In the genomic region with DNA sequence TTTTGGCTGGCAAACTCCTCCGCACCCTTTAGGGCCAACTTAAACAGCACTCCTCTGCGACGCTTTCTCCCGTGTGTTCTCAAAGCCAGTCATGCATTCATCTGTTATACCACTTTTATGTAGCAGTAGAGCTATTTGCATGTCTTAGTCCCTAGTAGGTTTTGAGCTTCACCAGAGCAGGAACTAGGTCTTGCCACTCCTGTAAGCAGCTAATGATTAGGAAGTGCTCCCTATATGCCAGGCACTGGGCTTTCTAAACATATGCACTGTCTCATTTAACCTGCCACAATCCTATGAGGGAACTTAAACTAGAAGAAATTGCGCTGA, we compare ENCODE assay signal across 10 cellular contexts.
DNase-seq lines count a peak whose midpoint lies in the region; ATAC-seq and TF ChIP-seq lines count a peak whose summit lies in the region.
"Had no signal": no experiment of that assay in that cellular context is flagged by ENCODE, and none has a peak within 500 bp of the region (broad histone marks: within the 10 kb centered on the region; RNA-seq: fewer than 3 reads in every experiment).

No MANE protein-coding gene starts in this region.

- WGBS in aorta, 2 donors: 50 to 52% methylated on average over 5 of the region's 5 CpGs

- in situ Hi-C loops in GM13977 (cut with MboI; ENCODE audit: low pct_unique_long_range_greater_than_20kb, low sequenced_read_pairs, unreplicated experiment): no loop called here

- ATAC-seq in GM21423 (IDR thresholded peaks at IDR 0.05; ENCODE audit: unreplicated experiment): peak; percentile 73
- ATAC-seq in HG03354 (IDR thresholded peaks at IDR 0.05; ENCODE audit: poor library complexity, severe bottlenecking, unreplicated experiment): peak; percentile 69
- no peak for ATAC-seq in left lung
- no peak for ATAC-seq in left colon
- no peak for ATAC-seq in aorta (ENCODE audit: low FRiP score)
- no peak for ATAC-seq in Right ventricle myocardium inferior

- no peak for TF ChIP-seq CTCF in GM13977 (IDR thresholded peaks at IDR 0.05; ENCODE audit: extremely low read depth, insufficient read depth, missing control alignments)
- no peak for TF ChIP-seq CTCF in left lung (IDR thresholded peaks at IDR 0.05)

- DNase-seq in GM13977 (ENCODE audit: low spot score): peak; percentile 28
- no peak for DNase-seq in left lung
- no peak for DNase-seq in left colon
- no peak for DNase-seq in aorta
- no peak for DNase-seq in Right ventricle myocardium inferior (ENCODE audit: missing footprints)
- DNase-seq in D341Med (ENCODE audit: low spot score): no peak
- DNase-seq: colonic mucosa, NCI-H1048 had no signal

- no peaks in the 10 kb centered on the region for H3K9me3 ChIP-seq in left lung
- no peaks in the 10 kb centered on the region for H3K9me3 ChIP-seq in aorta (ENCODE audit: control insufficient read depth, low read length)
- H3K9me3 ChIP-seq: colonic mucosa had no signal

- H3K27me3 ChIP-seq in left lung (no peaks in the 10 kb centered on the region), aorta (ENCODE audit: control insufficient read depth in 1 of 2, insufficient read depth in 2 of 2, low read length in 1 of 2) (no peaks in the 10 kb centered on the region)
- H3K27me3 ChIP-seq: colonic mucosa had no signal

- H3K4me3 ChIP-seq in left lung: no peak overlapping the region
- H3K4me3 ChIP-seq in aorta (ENCODE audit: low read length in 2 of 2): no peak overlapping the region
- H3K4me3 ChIP-seq: colonic mucosa had no signal

- H3K4me1 ChIP-seq in left lung (peaks cover 5 to 10% of the 10 kb centered on the region in 2 donors), aorta (ENCODE audit: control insufficient read depth in 1 of 2, insufficient read depth in 2 of 2, low read length in 2 of 2) (peaks cover 13 to 26% of the 10 kb centered on the region in 2 donors)
- H3K4me1 ChIP-seq: colonic mucosa had no signal

- intact Hi-C loops in left lung (cut with DNase I) (no loop called here), left colon (cut with DNase I, micrococcal nuclease) (no loop called here), aorta (cut with DNase I) (no loop called here), Right ventricle myocardium inferior (cut with DNase I) (no loop called here)

- H3K27ac ChIP-seq in left lung (peak overlapping the region; percentile 40 to 61), aorta (ENCODE audit: low read depth in 1 of 2, low read length in 2 of 2) (peak overlapping the region in 1 of 2 donors; percentile 87)
- H3K27ac ChIP-seq: colonic mucosa had no signal

- H3K36me3 ChIP-seq in left lung (no peaks in the 10 kb centered on the region), aorta (ENCODE audit: control insufficient read depth in 1 of 2, insufficient read depth in 2 of 2, low read length in 1 of 2) (peaks cover 2 to 3% of the 10 kb centered on the region in 2 donors)
- H3K36me3 ChIP-seq: colonic mucosa had no signal

Comparison
In these comparisons a context has a peak if more than half of its experiments do, and no peak if none do; other contexts are left out.
1. ATAC-seq: peak in GM21423 (single experiment) and HG03354 (single experiment); none in left lung (single experiment), left colon (single experiment), aorta (single experiment) and Right ventricle myocardium inferior (single experiment).